ENCODE assay signal across 26 cellular contexts in the genomic region with DNA sequence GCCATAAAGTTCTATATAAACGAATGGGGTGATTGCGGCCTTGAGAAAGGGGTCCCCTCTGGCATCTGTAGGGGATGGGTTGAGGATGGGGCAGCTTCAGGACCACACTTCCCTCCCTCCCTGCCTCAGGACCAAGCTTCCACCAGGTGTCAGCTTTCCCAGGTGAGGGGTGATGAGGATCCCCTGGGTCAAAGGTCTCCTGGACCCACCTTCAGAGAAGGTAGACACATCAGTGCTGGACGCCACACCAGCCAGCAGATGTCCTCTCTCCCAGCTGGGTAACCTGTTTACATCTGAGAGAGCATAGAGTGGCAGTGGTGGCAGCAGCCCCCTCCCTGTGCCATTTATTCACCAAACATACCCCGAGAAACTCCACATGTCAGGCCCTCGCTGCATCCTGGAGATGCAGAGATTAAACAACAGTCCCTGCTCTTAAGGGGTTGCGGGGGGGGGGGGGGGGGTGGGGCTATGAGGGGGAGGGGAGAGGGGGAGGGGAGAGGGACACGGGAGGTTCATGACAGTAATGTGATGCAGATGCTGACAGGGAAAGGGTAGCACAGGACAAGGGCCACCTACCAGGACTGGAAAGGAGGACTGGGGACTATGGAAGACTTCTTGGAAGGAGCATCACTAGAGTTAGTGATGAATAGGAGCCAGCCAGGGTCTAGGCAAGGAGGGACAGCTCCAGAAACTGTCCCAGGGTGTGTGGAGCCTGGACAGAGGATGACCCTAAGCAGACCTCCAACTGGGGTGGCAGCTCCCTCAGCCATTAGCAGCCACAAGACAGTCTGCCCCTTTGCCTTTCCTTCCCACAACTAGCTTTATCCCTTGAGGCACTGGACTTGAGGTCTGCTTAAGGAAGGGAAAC. TPM values are rescaled to one million over a fixed set of nuclear protein-coding genes. Genes with fewer than 3 reads are reported as not detected.
DNase-seq lines count a peak whose midpoint lies in the region; ATAC-seq and TF ChIP-seq lines count a peak whose summit lies in the region.
"Had no signal": no experiment of that assay in that cellular context is flagged by ENCODE, and none has a peak within 500 bp of the region (broad histone marks: within the 10 kb centered on the region; RNA-seq: fewer than 3 reads in every experiment).

No MANE protein-coding gene starts in this region.

- peak overlapping the region in 2 of 4 donors; percentile 55 to 58 for H3K4me3 Mint-ChIP-seq in CD4-positive, CD25-positive, alpha-beta regulatory T cell
- H3K4me3 Mint-ChIP-seq in endothelial cell (ENCODE audit: unreplicated experiment), result no peak overlapping the region
- peak overlapping the region in 1 of 3 experiments; percentile 59 for H3K4me3 Mint-ChIP-seq in nephron
- H3K4me3 Mint-ChIP-seq: activated CD4-positive, alpha-beta T cell treated with anti-CD3 and anti-CD28 coated beads, Interleukin-2, amount 10 ng/mL, durations not matched to agents 24 days and 14 days; dendritic cell treated with granulocyte-macrophage colony-stimulating factor and Interleukin-4, amounts not matched to agents 40 ng/mL and 50 ng/mL, for 4 days; natural killer cell; type B pancreatic cell had no signal

- peaks cover 0 to 16% (median 7%) of the 10 kb centered on the region in 4 donors for H3K4me1 Mint-ChIP-seq in CD4-positive, CD25-positive, alpha-beta regulatory T cell
- H3K4me1 Mint-ChIP-seq in endothelial cell (ENCODE audit: unreplicated experiment), result peaks cover 18% of the 10 kb centered on the region
- peaks cover 9% of the 10 kb centered on the region for H3K4me1 Mint-ChIP-seq in nephron

- no peaks in the 10 kb centered on the region for H3K27me3 ChIP-seq in CD4-positive, CD25-positive, alpha-beta regulatory T cell (ENCODE audit: control insufficient read depth, insufficient read depth, low read length)
- no peaks in the 10 kb centered on the region for H3K27me3 ChIP-seq in H7 (ENCODE audit: control insufficient read depth, insufficient read depth, low read length)
- H3K27me3 ChIP-seq: gastrocnemius medialis, hepatocyte, right atrium auricular region had no signal

- H3K9me3 Mint-ChIP-seq in CD4-positive, CD25-positive, alpha-beta regulatory T cell, result no peaks in the 10 kb centered on the region
- H3K9me3 Mint-ChIP-seq in endothelial cell (ENCODE audit: unreplicated experiment), result no peaks in the 10 kb centered on the region
- H3K9me3 Mint-ChIP-seq in nephron, result no peaks in the 10 kb centered on the region
- H3K9me3 Mint-ChIP-seq: activated CD4-positive, alpha-beta T cell treated with anti-CD3 and anti-CD28 coated beads, Interleukin-2, amount 10 ng/mL, durations not matched to agents 24 days and 14 days; activated naive CD4-positive, alpha-beta T cell treated with anti-CD3 and anti-CD28 coated beads, Interleukin-2, amount 50 U/mL, for 72 hours; dendritic cell treated with granulocyte-macrophage colony-stimulating factor and Interleukin-4, amounts not matched to agents 40 ng/mL and 50 ng/mL, for 4 days; natural killer cell; type B pancreatic cell had no signal

- H3K27ac Mint-ChIP-seq in CD4-positive, CD25-positive, alpha-beta regulatory T cell, result peak overlapping the region in 2 of 3 donors; percentile 55 to 79
- peak overlapping the region; percentile 72 for H3K27ac Mint-ChIP-seq in endothelial cell (ENCODE audit: unreplicated experiment)
- H3K27ac Mint-ChIP-seq in nephron, result peak overlapping the region; percentile 11 to 58 (median 37)
- H3K27ac Mint-ChIP-seq: activated CD4-positive, alpha-beta T cell treated with anti-CD3 and anti-CD28 coated beads, Interleukin-2, amount 10 ng/mL, durations not matched to agents 24 days and 14 days had no signal

- ATAC-seq in CD4-positive, CD25-positive, alpha-beta regulatory T cell (ENCODE audit: low read depth in 2 of 2), result no peak
- ATAC-seq: gastrocnemius medialis, natural killer cell, PC-3 had no signal

- H3K4me3 ChIP-seq in CD4-positive, CD25-positive, alpha-beta regulatory T cell (ENCODE audit: low read depth, low read length), result no peak overlapping the region
- no peak overlapping the region for H3K4me3 ChIP-seq in H7 (ENCODE audit: insufficient read depth, low read depth, low read length)
- H3K4me3 ChIP-seq: gastrocnemius medialis, hepatocyte, right atrium auricular region had no signal

- H3K27ac ChIP-seq in CD4-positive, CD25-positive, alpha-beta regulatory T cell (ENCODE audit: insufficient read depth, low read length, poor library complexity, severe bottlenecking), result no peak overlapping the region
- H3K27ac ChIP-seq: gastrocnemius medialis, hepatocyte, parathyroid adenoma, right atrium auricular region had no signal

- H3K9me3 ChIP-seq in CD4-positive, CD25-positive, alpha-beta regulatory T cell (ENCODE audit: control insufficient read depth in 2 of 2, low read length in 2 of 2), result no peaks in the 10 kb centered on the region
- H3K9me3 ChIP-seq: gastrocnemius medialis, right atrium auricular region had no signal

- DNase-seq in CD4-positive, CD25-positive, alpha-beta regulatory T cell, result no peak
- DNase-seq in H7, result peak; percentile 78
- DNase-seq in endothelial cell (ENCODE audit: low spot score), result no peak
- no peak for DNase-seq in NCI-H526 treated with DMSO at 0.1 percent for 48 hours (lab: John Stamatoyannopoulos, UW)
- no peak for DNase-seq in activated CD8-positive, alpha-beta memory T cell treated with anti-CD3 and anti-CD28 coated beads for 24 hours
- DNase-seq in dermis blood vessel endothelial cell, result no peak
- DNase-seq: activated CD4-positive, alpha-beta T cell treated with anti-CD3 and anti-CD28 coated beads, Interleukin-2, amount 10 ng/mL, durations not matched to agents 24 days and 14 days; C1 segment of cervical spinal cord; Calu3; central memory CD4-positive, alpha-beta T cell; gastrocnemius medialis; Kasumi-1; MV-4-11; natural killer cell; NCI-H146; PC-3; Right ventricle myocardium superior; T1000; WERI-Rb-1 had no signal

- peaks cover 11% of the 10 kb centered on the region for H3K4me1 ChIP-seq in CD4-positive, CD25-positive, alpha-beta regulatory T cell (ENCODE audit: control insufficient read depth, insufficient read depth, low read length, poor library complexity, severe bottlenecking)
- H3K4me1 ChIP-seq: parathyroid adenoma had no signal

- H3K36me3 ChIP-seq in CD4-positive, CD25-positive, alpha-beta regulatory T cell (ENCODE audit: control insufficient read depth, insufficient read depth, low read length), result peaks cover 14% of the 10 kb centered on the region
- H3K36me3 ChIP-seq in H7 (replicated peaks; ENCODE audit: control insufficient read depth, insufficient read depth, low read length), result peaks cover 13% of the 10 kb centered on the region

- peaks cover 15% of the 10 kb centered on the region for H3K36me3 Mint-ChIP-seq in CD4-positive, CD25-positive, alpha-beta regulatory T cell
- H3K36me3 Mint-ChIP-seq in endothelial cell (ENCODE audit: low read depth, unreplicated experiment) (peaks cover 37% of the 10 kb centered on the region), nephron (ENCODE audit: low read depth) (peaks cover 19% of the 10 kb centered on the region)
- H3K36me3 Mint-ChIP-seq: natural killer cell had no signal

- TF ChIP-seq CTCF in endothelial cell (IDR thresholded peaks at IDR 0.05; ENCODE audit: unreplicated experiment) (no peak), nephron (IDR thresholded peaks at IDR 0.05; ENCODE audit: unreplicated experiment in 3 of 3) (no peak)

- no peaks in the 10 kb centered on the region for H3K27me3 Mint-ChIP-seq in CD4-positive, CD25-positive, alpha-beta regulatory T cell
- H3K27me3 Mint-ChIP-seq in endothelial cell (ENCODE audit: unreplicated experiment) (peaks cover 18% of the 10 kb centered on the region), nephron (ENCODE audit: low read depth) (no peaks in the 10 kb centered on the region)
- H3K27me3 Mint-ChIP-seq: activated CD4-positive, alpha-beta T cell treated with anti-CD3 and anti-CD28 coated beads, Interleukin-2, amount 10 ng/mL, durations not matched to agents 24 days and 14 days; dendritic cell treated with granulocyte-macrophage colony-stimulating factor and Interleukin-4, amounts not matched to agents 40 ng/mL and 50 ng/mL, for 4 days; type B pancreatic cell had no signal

RNA-seq across cellular contexts. Expression of a gene that starts 5.0 kb away (rescaled TPM):
- total RNA-seq in CD4-positive, CD25-positive, alpha-beta regulatory T cell, result 5.3 TPM
- polyA plus RNA-seq in CD4-positive, CD25-positive, alpha-beta regulatory T cell, result under 1 TPM in 3 of 4 donors, not detected in 1; 0.37 to 0.67 (median 0.63) TPM
- 13.9 and 23.7 TPM in 2 replicates for total RNA-seq in H7 (2014; rRNA removed; shearing (Covaris generic))
- total RNA-seq in endothelial cell (ENCODE audit: unreplicated experiment), result 12.0 TPM
- 0.51 and 0.56 TPM in 2 replicates for total RNA-seq in dermis blood vessel endothelial cell

RNA-seq across cellular contexts. Expression of a gene that starts 11.0 kb away (rescaled TPM):
- 4.0 TPM for total RNA-seq in CD4-positive, CD25-positive, alpha-beta regulatory T cell
- 10 to 100 TPM in 1 of 4 donors, 1 to 10 TPM in 3; 6.6 to 11.5 (median 6.9) TPM for polyA plus RNA-seq in CD4-positive, CD25-positive, alpha-beta regulatory T cell
- total RNA-seq in H7 (2014; rRNA removed; shearing (Covaris generic)), result 209 and 284 TPM in 2 replicates
- total RNA-seq in endothelial cell (ENCODE audit: unreplicated experiment), result 72.0 TPM
- total RNA-seq in dermis blood vessel endothelial cell, result 25.6 and 36.9 TPM in 2 replicates

RNA-seq across cellular contexts. Expression of a gene that starts 13.1 kb away (rescaled TPM):
- 2,050 TPM for total RNA-seq in CD4-positive, CD25-positive, alpha-beta regulatory T cell
- polyA plus RNA-seq in CD4-positive, CD25-positive, alpha-beta regulatory T cell, result 1,000 to 10,000 TPM; 4,206 to 5,707 (median 4,669) TPM
- total RNA-seq in H7 (2014; rRNA removed; shearing (Covaris generic)), result 778 and 823 TPM in 2 replicates
- total RNA-seq in endothelial cell (ENCODE audit: unreplicated experiment) (1,525 TPM), dermis blood vessel endothelial cell (777 and 912 TPM in 2 replicates)

RNA-seq across cellular contexts. Expression of a gene that starts 19.3 kb away (rescaled TPM):
- 1.3 TPM for total RNA-seq in CD4-positive, CD25-positive, alpha-beta regulatory T cell
- not detected for polyA plus RNA-seq in CD4-positive, CD25-positive, alpha-beta regulatory T cell
- total RNA-seq in H7 (2014; rRNA removed; shearing (Covaris generic)), result 15.6 and 21.4 TPM in 2 replicates
- total RNA-seq in endothelial cell (ENCODE audit: unreplicated experiment) (2.4 TPM), dermis blood vessel endothelial cell (0.85 and 0.93 TPM in 2 replicates)

RNA-seq across cellular contexts. Expression of a gene that starts 21.9 kb away (rescaled TPM):
- 7.5 TPM for total RNA-seq in CD4-positive, CD25-positive, alpha-beta regulatory T cell
- polyA plus RNA-seq in CD4-positive, CD25-positive, alpha-beta regulatory T cell, result 1 to 10 TPM; 1.8 to 2.6 (median 2.0) TPM
- total RNA-seq in H7 (2014; rRNA removed; shearing (Covaris generic)), result 10.9 and 12.5 TPM in 2 replicates
- 6.7 TPM for total RNA-seq in endothelial cell (ENCODE audit: unreplicated experiment)
- total RNA-seq in dermis blood vessel endothelial cell, result 2.9 and 3.9 TPM in 2 replicates
